1 cellular context compared by ENCODE assay signal in genomic region chr7:139631520-139632031, GRCh38.
A peak's percentile ranks its signal among the peaks of the same experiment; 100 is the strongest.
TF ChIP-seq lines count a peak whose summit lies in the region.

No MANE protein-coding gene starts in this region.

TF ChIP-seq in K562, 482 proteins besides CTCF, POLR2A, EP300 and RAD21 (continued from another document and continues in another):
- no peak for TF ChIP-seq SNRNP70 (optimal IDR thresholded peaks at IDR 0.05; ENCODE audit: low read depth, low read length)
- TF ChIP-seq, protein P1, sequence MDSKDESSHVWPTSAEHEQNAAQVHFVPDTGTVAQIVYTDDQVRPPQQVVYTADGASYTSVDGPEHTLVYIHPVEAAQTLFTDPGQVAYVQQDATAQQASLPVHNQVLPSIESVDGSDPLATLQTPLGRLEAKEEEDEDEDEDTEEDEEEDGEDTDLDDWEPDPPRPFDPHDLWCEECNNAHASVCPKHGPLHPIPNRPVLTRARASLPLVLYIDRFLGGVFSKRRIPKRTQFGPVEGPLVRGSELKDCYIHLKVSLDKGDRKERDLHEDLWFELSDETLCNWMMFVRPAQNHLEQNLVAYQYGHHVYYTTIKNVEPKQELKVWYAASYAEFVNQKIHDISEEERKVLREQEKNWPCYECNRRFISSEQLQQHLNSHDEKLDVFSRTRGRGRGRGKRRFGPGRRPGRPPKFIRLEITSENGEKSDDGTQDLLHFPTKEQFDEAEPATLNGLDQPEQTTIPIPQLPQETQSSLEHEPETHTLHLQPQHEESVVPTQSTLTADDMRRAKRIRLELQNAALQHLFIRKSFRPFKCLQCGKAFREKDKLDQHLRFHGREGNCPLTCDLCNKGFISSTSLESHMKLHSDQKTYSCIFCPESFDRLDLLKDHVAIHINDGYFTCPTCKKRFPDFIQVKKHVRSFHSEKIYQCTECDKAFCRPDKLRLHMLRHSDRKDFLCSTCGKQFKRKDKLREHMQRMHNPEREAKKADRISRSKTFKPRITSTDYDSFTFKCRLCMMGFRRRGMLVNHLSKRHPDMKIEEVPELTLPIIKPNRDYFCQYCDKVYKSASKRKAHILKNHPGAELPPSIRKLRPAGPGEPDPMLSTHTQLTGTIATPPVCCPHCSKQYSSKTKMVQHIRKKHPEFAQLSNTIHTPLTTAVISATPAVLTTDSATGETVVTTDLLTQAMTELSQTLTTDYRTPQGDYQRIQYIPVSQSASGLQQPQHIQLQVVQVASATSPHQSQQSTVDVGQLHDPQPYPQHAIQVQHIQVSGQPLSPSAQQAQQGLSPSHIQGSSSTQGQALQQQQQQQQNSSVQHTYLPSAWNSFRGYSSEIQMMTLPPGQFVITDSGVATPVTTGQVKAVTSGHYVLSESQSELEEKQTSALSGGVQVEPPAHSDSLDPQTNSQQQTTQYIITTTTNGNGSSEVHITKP (IDR thresholded peaks at IDR 0.05; ENCODE audit: partially characterized antibody), result peak; percentile 92
- TF ChIP-seq, protein P2, sequence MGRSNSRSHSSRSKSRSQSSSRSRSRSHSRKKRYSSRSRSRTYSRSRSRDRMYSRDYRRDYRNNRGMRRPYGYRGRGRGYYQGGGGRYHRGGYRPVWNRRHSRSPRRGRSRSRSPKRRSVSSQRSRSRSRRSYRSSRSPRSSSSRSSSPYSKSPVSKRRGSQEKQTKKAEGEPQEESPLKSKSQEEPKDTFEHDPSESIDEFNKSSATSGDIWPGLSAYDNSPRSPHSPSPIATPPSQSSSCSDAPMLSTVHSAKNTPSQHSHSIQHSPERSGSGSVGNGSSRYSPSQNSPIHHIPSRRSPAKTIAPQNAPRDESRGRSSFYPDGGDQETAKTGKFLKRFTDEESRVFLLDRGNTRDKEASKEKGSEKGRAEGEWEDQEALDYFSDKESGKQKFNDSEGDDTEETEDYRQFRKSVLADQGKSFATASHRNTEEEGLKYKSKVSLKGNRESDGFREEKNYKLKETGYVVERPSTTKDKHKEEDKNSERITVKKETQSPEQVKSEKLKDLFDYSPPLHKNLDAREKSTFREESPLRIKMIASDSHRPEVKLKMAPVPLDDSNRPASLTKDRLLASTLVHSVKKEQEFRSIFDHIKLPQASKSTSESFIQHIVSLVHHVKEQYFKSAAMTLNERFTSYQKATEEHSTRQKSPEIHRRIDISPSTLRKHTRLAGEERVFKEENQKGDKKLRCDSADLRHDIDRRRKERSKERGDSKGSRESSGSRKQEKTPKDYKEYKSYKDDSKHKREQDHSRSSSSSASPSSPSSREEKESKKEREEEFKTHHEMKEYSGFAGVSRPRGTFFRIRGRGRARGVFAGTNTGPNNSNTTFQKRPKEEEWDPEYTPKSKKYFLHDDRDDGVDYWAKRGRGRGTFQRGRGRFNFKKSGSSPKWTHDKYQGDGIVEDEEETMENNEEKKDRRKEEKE (IDR thresholded peaks at IDR 0.05; ENCODE audit: borderline replicate concordance in 1 of 2, control insufficient read depth in 1 of 2, low read depth in 2 of 2, low read length in 1 of 2), result 0 out of 4 replicates have a peak, but pooled peaks of 1 of the 2 experiments have one; percentile 19
- TF ChIP-seq EP400 (IDR thresholded peaks at IDR 0.05), result 0 out of 2 replicates have a peak, but pooled peaks have one; percentile 10
- TF ChIP-seq NCOA4 (IDR thresholded peaks at IDR 0.05; ENCODE audit: partially characterized antibody), result no peak
- TF ChIP-seq RB1 (IDR thresholded peaks at IDR 0.05; ENCODE audit: low read depth), result no peak
- TF ChIP-seq DPF2 (IDR thresholded peaks at IDR 0.05), result peak; percentile 14
- no peak for TF ChIP-seq ADNP (tag; IDR thresholded peaks at IDR 0.05)
- TF ChIP-seq, protein P3, sequence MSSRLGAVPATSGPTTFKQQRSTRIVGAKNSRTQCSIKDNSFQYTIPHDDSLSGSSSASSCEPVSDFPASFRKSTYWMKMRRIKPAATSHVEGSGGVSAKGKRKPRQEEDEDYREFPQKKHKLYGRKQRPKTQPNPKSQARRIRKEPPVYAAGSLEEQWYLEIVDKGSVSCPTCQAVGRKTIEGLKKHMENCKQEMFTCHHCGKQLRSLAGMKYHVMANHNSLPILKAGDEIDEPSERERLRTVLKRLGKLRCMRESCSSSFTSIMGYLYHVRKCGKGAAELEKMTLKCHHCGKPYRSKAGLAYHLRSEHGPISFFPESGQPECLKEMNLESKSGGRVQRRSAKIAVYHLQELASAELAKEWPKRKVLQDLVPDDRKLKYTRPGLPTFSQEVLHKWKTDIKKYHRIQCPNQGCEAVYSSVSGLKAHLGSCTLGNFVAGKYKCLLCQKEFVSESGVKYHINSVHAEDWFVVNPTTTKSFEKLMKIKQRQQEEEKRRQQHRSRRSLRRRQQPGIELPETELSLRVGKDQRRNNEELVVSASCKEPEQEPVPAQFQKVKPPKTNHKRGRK (tag; IDR thresholded peaks at IDR 0.05), result 0 out of 2 replicates have a peak, but pooled peaks have one; percentile 45
- TF ChIP-seq FOS (IDR thresholded peaks at IDR 0.05; ENCODE audit: extremely low read depth, insufficient read length), result no peak
- TF ChIP-seq RUNX1 (IDR thresholded peaks at IDR 0.05; ENCODE audit: low read depth), result no peak
- 0 out of 2 replicates have a peak, but pooled peaks have one; percentile 40 for TF ChIP-seq ZNF311 (CRISPR knock-in tag; IDR thresholded peaks at IDR 0.05)
- TF ChIP-seq ZNF384 (IDR thresholded peaks at IDR 0.05; ENCODE audit: low read depth, low read length), result no peak
- TF ChIP-seq ARNT (IDR thresholded peaks at IDR 0.05), result no peak; a peak in 1 of 4 replicates
- 0 out of 2 replicates have a peak, but pooled peaks have one; percentile 36 for TF ChIP-seq KLF1 (tag; IDR thresholded peaks at IDR 0.05)
- no peak for TF ChIP-seq TBP (optimal IDR thresholded peaks at IDR 0.05; ENCODE audit: low read depth, low read length)
- TF ChIP-seq, protein P4, sequence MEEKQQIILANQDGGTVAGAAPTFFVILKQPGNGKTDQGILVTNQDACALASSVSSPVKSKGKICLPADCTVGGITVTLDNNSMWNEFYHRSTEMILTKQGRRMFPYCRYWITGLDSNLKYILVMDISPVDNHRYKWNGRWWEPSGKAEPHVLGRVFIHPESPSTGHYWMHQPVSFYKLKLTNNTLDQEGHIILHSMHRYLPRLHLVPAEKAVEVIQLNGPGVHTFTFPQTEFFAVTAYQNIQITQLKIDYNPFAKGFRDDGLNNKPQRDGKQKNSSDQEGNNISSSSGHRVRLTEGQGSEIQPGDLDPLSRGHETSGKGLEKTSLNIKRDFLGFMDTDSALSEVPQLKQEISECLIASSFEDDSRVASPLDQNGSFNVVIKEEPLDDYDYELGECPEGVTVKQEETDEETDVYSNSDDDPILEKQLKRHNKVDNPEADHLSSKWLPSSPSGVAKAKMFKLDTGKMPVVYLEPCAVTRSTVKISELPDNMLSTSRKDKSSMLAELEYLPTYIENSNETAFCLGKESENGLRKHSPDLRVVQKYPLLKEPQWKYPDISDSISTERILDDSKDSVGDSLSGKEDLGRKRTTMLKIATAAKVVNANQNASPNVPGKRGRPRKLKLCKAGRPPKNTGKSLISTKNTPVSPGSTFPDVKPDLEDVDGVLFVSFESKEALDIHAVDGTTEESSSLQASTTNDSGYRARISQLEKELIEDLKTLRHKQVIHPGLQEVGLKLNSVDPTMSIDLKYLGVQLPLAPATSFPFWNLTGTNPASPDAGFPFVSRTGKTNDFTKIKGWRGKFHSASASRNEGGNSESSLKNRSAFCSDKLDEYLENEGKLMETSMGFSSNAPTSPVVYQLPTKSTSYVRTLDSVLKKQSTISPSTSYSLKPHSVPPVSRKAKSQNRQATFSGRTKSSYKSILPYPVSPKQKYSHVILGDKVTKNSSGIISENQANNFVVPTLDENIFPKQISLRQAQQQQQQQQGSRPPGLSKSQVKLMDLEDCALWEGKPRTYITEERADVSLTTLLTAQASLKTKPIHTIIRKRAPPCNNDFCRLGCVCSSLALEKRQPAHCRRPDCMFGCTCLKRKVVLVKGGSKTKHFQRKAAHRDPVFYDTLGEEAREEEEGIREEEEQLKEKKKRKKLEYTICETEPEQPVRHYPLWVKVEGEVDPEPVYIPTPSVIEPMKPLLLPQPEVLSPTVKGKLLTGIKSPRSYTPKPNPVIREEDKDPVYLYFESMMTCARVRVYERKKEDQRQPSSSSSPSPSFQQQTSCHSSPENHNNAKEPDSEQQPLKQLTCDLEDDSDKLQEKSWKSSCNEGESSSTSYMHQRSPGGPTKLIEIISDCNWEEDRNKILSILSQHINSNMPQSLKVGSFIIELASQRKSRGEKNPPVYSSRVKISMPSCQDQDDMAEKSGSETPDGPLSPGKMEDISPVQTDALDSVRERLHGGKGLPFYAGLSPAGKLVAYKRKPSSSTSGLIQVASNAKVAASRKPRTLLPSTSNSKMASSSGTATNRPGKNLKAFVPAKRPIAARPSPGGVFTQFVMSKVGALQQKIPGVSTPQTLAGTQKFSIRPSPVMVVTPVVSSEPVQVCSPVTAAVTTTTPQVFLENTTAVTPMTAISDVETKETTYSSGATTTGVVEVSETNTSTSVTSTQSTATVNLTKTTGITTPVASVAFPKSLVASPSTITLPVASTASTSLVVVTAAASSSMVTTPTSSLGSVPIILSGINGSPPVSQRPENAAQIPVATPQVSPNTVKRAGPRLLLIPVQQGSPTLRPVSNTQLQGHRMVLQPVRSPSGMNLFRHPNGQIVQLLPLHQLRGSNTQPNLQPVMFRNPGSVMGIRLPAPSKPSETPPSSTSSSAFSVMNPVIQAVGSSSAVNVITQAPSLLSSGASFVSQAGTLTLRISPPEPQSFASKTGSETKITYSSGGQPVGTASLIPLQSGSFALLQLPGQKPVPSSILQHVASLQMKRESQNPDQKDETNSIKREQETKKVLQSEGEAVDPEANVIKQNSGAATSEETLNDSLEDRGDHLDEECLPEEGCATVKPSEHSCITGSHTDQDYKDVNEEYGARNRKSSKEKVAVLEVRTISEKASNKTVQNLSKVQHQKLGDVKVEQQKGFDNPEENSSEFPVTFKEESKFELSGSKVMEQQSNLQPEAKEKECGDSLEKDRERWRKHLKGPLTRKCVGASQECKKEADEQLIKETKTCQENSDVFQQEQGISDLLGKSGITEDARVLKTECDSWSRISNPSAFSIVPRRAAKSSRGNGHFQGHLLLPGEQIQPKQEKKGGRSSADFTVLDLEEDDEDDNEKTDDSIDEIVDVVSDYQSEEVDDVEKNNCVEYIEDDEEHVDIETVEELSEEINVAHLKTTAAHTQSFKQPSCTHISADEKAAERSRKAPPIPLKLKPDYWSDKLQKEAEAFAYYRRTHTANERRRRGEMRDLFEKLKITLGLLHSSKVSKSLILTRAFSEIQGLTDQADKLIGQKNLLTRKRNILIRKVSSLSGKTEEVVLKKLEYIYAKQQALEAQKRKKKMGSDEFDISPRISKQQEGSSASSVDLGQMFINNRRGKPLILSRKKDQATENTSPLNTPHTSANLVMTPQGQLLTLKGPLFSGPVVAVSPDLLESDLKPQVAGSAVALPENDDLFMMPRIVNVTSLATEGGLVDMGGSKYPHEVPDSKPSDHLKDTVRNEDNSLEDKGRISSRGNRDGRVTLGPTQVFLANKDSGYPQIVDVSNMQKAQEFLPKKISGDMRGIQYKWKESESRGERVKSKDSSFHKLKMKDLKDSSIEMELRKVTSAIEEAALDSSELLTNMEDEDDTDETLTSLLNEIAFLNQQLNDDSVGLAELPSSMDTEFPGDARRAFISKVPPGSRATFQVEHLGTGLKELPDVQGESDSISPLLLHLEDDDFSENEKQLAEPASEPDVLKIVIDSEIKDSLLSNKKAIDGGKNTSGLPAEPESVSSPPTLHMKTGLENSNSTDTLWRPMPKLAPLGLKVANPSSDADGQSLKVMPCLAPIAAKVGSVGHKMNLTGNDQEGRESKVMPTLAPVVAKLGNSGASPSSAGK (IDR thresholded peaks at IDR 0.05), result no peak
- TF ChIP-seq ZBTB17 (CRISPR knock-in tag; IDR thresholded peaks at IDR 0.05), result 0 out of 2 replicates have a peak, but pooled peaks have one; percentile 58
- no peak for TF ChIP-seq LEF1 (IDR thresholded peaks at IDR 0.05)
- no peak for TF ChIP-seq ZBTB1 (CRISPR knock-in tag; IDR thresholded peaks at IDR 0.05; ENCODE audit: borderline replicate concordance, low read depth)
- TF ChIP-seq HEY1 (CRISPR knock-in tag; IDR thresholded peaks at IDR 0.05; ENCODE audit: borderline replicate concordance), result no peak
- TF ChIP-seq COPS2 (conservative IDR thresholded peaks at IDR 0.05), result no peak
- TF ChIP-seq, protein P5, sequence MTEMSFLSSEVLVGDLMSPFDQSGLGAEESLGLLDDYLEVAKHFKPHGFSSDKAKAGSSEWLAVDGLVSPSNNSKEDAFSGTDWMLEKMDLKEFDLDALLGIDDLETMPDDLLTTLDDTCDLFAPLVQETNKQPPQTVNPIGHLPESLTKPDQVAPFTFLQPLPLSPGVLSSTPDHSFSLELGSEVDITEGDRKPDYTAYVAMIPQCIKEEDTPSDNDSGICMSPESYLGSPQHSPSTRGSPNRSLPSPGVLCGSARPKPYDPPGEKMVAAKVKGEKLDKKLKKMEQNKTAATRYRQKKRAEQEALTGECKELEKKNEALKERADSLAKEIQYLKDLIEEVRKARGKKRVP (CRISPR knock-in tag; IDR thresholded peaks at IDR 0.05), result no peak
- no peak for TF ChIP-seq FOXA3 (CRISPR knock-in tag; conservative IDR thresholded peaks at IDR 0.05 in 1 of 2, IDR thresholded peaks at IDR 0.05 in 1 of 2)
- no peak for TF ChIP-seq ATF7 (IDR thresholded peaks at IDR 0.05)
- TF ChIP-seq STAT5B (CRISPR knock-in tag; IDR thresholded peaks at IDR 0.05), result no peak
- TF ChIP-seq ZFX (CRISPR knock-in tag; IDR thresholded peaks at IDR 0.05), result peak; percentile 24; the same call in 1 of the 2 replicates
- TF ChIP-seq MIER1 (IDR thresholded peaks at IDR 0.05; ENCODE audit: low read depth), result no peak
- 0 out of 2 replicates have a peak, but pooled peaks have one; percentile 68 for TF ChIP-seq ZNF589 (CRISPR knock-in tag; IDR thresholded peaks at IDR 0.05; ENCODE audit: low read depth)
- no peak for TF ChIP-seq CEBPG (CRISPR knock-in tag; IDR thresholded peaks at IDR 0.05)
- TF ChIP-seq CEBPG (tag; conservative IDR thresholded peaks at IDR 0.05 in 1 of 2, IDR thresholded peaks at IDR 0.05 in 1 of 2), result peak in 1 of 2 experiments; percentile 30; a peak in 1 of 4 replicates
- no peak for TF ChIP-seq MYNN (IDR thresholded peaks at IDR 0.05)
- TF ChIP-seq MYNN (CRISPR knock-in tag; IDR thresholded peaks at IDR 0.05), result no peak
- no peak for TF ChIP-seq GTF2A2 (tag; IDR thresholded peaks at IDR 0.05)
- TF ChIP-seq BDP1 (IDR thresholded peaks at IDR 0.05; ENCODE audit: insufficient read depth, insufficient read length), result no peak
- TF ChIP-seq SNIP1 (IDR thresholded peaks at IDR 0.05; ENCODE audit: low read depth), result no peak
- TF ChIP-seq HNRNPK (IDR thresholded peaks at IDR 0.05; ENCODE audit: low read depth, low read length, poor library complexity, severe bottlenecking), result no peak
- TF ChIP-seq RFX1 (IDR thresholded peaks at IDR 0.05), result no peak
